ENCODE assay signal across 12 cellular contexts in the genomic region with DNA sequence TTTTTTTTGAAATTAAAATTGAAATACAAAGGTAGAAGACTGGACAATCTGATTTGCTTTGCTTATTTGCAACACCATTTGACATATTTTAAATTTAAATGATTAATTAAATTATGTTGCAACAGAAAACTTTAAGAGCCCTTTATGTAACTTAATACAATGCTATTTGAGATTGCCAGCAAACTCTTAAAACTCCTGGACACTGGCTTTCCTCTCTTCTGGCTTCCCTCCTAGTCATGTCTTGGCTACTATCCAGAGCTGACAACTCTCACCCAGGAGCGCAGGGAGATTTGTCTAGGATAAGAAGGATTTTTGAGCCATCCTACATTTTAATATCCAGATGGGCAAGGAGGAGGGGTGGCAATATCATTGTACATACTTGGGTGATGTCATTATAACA.
DNase-seq lines count a peak whose midpoint lies in the region; ATAC-seq and TF ChIP-seq lines count a peak whose summit lies in the region.
"Had no signal": no experiment of that assay in that cellular context is flagged by ENCODE, and none has a peak within 500 bp of the region (broad histone marks: within the 10 kb centered on the region; RNA-seq: fewer than 3 reads in every experiment).

No MANE protein-coding gene starts in this region.

- POLR2A ChIA-PET in HEK293 (lab: Yijun Ruan, JAX) = no interaction called here

- H3K36me3 ChIP-seq in HEK293 (ENCODE audit: control insufficient read depth in 2 of 2, insufficient read depth in 1 of 2, low read length in 2 of 2) = no peaks in the 10 kb centered on the region

- TF ChIP-seq CTCF in HEK293 (tag by site-specific recombination; IDR thresholded peaks at IDR 0.05) = no peak

- H3K4me3 ChIP-seq in HEK293 (ENCODE audit: low read depth, low read length) = no peak overlapping the region
- no peak overlapping the region for H3K4me3 ChIP-seq in skeletal muscle cell (ENCODE audit: low read depth, low read length)

- H3K9me3 ChIP-seq in HEK293 (ENCODE audit: control insufficient read depth, insufficient read depth, low read depth, low read length) = no peaks in the 10 kb centered on the region

- no peaks in the 10 kb centered on the region for H3K4me1 ChIP-seq in HEK293 (ENCODE audit: control insufficient read depth, insufficient read depth, low read length)

- no peak for ATAC-seq in HG02852 (IDR thresholded peaks at IDR 0.05; ENCODE audit: unreplicated experiment)

- H3K27ac ChIP-seq in HEK293 (ENCODE audit: extremely low read depth, low read depth, low read length) = no peak overlapping the region
- H3K27ac ChIP-seq: epithelial cell of prostate had no signal

- DNase-seq in NCI-H524 treated with DMSO at 0.1 percent for 48 hours (lab: John Stamatoyannopoulos, UW) = peak; percentile 83
- peak; percentile 18 for DNase-seq in cerebellum (ENCODE audit: low spot score)
- peak; percentile 62 for DNase-seq in skeletal muscle cell (ENCODE audit: low read depth)
- DNase-seq in RPMI8226 = no peak
- DNase-seq in NCI-H345 treated with DMSO at 0.1 percent for 48 hours (lab: John Stamatoyannopoulos, UW; ENCODE audit: unreplicated experiment) = no peak
- no peak for DNase-seq in HK-2 (ENCODE audit: unreplicated experiment)
- DNase-seq: activated T-cell treated with anti-CD3 and anti-CD28 coated beads for 4 hours, Calu3, NCI-H2227 treated with DMSO at 0.1 percent for 48 hours had no signal

- CTCF ChIA-PET in HEK293 (lab: Yijun Ruan, JAX) = interaction anchor here (0.6 to 2.5 kb wide), 4 partner anchors 169 to 401 kb away, joined by 3 to 11 read pairs (median 6); no protein-coding TSS in a partner anchor

TF ChIP-seq in HEK293, 187 proteins besides CTCF, POLR2A, EP300 and RAD21:
- TF ChIP-seq ZNF366 (tag by site-specific recombination; conservative IDR thresholded peaks at IDR 0.05) (peak; percentile 37; the same call in 1 of the 2 replicates), ZBTB49 (tag by site-specific recombination; IDR thresholded peaks at IDR 0.05; ENCODE audit: low read depth) (no peak)
- TF ChIP-seq, protein P1, sequence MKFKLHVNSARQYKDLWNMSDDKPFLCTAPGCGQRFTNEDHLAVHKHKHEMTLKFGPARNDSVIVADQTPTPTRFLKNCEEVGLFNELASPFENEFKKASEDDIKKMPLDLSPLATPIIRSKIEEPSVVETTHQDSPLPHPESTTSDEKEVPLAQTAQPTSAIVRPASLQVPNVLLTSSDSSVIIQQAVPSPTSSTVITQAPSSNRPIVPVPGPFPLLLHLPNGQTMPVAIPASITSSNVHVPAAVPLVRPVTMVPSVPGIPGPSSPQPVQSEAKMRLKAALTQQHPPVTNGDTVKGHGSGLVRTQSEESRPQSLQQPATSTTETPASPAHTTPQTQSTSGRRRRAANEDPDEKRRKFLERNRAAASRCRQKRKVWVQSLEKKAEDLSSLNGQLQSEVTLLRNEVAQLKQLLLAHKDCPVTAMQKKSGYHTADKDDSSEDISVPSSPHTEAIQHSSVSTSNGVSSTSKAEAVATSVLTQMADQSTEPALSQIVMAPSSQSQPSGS (tag by site-specific recombination; IDR thresholded peaks at IDR 0.05; ENCODE audit: low read depth) = peak; percentile 24; the same call in 1 of the 2 replicates
- TF ChIP-seq, protein P2, sequence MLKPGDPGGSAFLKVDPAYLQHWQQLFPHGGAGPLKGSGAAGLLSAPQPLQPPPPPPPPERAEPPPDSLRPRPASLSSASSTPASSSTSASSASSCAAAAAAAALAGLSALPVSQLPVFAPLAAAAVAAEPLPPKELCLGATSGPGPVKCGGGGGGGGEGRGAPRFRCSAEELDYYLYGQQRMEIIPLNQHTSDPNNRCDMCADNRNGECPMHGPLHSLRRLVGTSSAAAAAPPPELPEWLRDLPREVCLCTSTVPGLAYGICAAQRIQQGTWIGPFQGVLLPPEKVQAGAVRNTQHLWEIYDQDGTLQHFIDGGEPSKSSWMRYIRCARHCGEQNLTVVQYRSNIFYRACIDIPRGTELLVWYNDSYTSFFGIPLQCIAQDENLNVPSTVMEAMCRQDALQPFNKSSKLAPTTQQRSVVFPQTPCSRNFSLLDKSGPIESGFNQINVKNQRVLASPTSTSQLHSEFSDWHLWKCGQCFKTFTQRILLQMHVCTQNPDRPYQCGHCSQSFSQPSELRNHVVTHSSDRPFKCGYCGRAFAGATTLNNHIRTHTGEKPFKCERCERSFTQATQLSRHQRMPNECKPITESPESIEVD (tag by site-specific recombination; IDR thresholded peaks at IDR 0.05) = peak; percentile 43; the same call in 1 of the 2 replicates

Comparison
In these comparisons a context has a peak if more than half of its experiments do, and no peak if none do; other contexts are left out.
1. DNase-seq: peak in NCI-H524 treated with DMSO at 0.1 percent for 48 hours (single experiment), cerebellum (single experiment) and skeletal muscle cell (single experiment); none in RPMI8226 (single experiment), NCI-H345 treated with DMSO at 0.1 percent for 48 hours (single experiment) and HK-2 (single experiment).